14 cellular contexts compared by ENCODE assay signal in genomic region chr3:120560304-120561250, GRCh38. TPM values are rescaled to one million over a fixed set of nuclear protein-coding genes. Genes with fewer than 3 reads are reported as not detected.
DNase-seq lines count a peak whose midpoint lies in the region; ATAC-seq and TF ChIP-seq lines count a peak whose summit lies in the region.
"Had no signal": no experiment of that assay in that cellular context is flagged by ENCODE, and none has a peak within 500 bp of the region (broad histone marks: within the 10 kb centered on the region; RNA-seq: fewer than 3 reads in every experiment).

No MANE protein-coding gene starts in this region.

- H3K27ac Mint-ChIP-seq in stimulated activated naive CD8-positive, alpha-beta T cell treated with anti-CD3 and anti-CD28 coated beads, Interleukin-15, amount 100 ng/mL, for 72 hours, result no peak overlapping the region
- H3K27ac Mint-ChIP-seq in activated CD8-positive, alpha-beta T cell treated with anti-CD3 and anti-CD28 coated beads, Interleukin-2, amount 10 ng/mL, durations not matched to agents 7 days and 5 days, result no peak overlapping the region
- H3K27ac Mint-ChIP-seq: stimulated activated effector memory CD8-positive, alpha-beta T cell treated with anti-CD3 and anti-CD28 coated beads, Interleukin-12 subunit alpha, Interleukin-12 subunit beta, amount 100 ng/mL, for 72 hours had no signal

- H3K23ac ChIP-seq in neuronal stem cell (ENCODE audit: low read depth, low read length, poor library complexity), result no peak overlapping the region

- peak overlapping the region; percentile 48 for H3K4me2 ChIP-seq in neuronal stem cell (ENCODE audit: insufficient read depth, low read length, poor library complexity, severe bottlenecking)

- H3K79me1 ChIP-seq in neuronal stem cell (ENCODE audit: low read depth, low read length), result no peaks in the 10 kb centered on the region

- no peak overlapping the region for H2BK5ac ChIP-seq in neuronal stem cell (ENCODE audit: low read length)

- CTCF ChIA-PET in activated CD8-positive, alpha-beta T cell treated with anti-CD3 and anti-CD28 coated beads, Interleukin-2, amount 10 ng/mL, durations not matched to agents 7 days and 5 days (lab: Charles Lee), result interaction anchor here (0.6 to 5.9 kb wide), 18 partner anchors 14 to 507 kb away, joined by 3 to 65 read pairs (median 3); partner anchors contain the start of gene NDUFB4

- no peak for ATAC-seq in stimulated activated naive CD8-positive, alpha-beta T cell treated with anti-CD3 and anti-CD28 coated beads, Interleukin-15, amount 100 ng/mL, for 72 hours
- no peak for ATAC-seq in activated CD8-positive, alpha-beta T cell treated with anti-CD3 and anti-CD28 coated beads, Interleukin-2, amount 10 ng/mL, durations not matched to agents 7 days and 5 days

- no peaks in the 10 kb centered on the region for H3K27me3 ChIP-seq in esophagus muscularis mucosa
- H3K27me3 ChIP-seq in neuronal stem cell (ENCODE audit: control insufficient read depth in 3 of 3, insufficient read depth in 3 of 3, low read depth in 1 of 3, low read length in 3 of 3), result no peaks in the 10 kb centered on the region
- H3K27me3 ChIP-seq: body of pancreas, neutrophil had no signal

- H3K9ac ChIP-seq in neuronal stem cell (ENCODE audit: low read depth, low read length, poor library complexity), result no peak overlapping the region

- no peaks in the 10 kb centered on the region for H3K9me3 ChIP-seq in esophagus muscularis mucosa
- no peaks in the 10 kb centered on the region for H3K9me3 ChIP-seq in neuronal stem cell (replicated peaks in 1 of 2; ENCODE audit: control insufficient read depth in 2 of 2, insufficient read depth in 1 of 2, low read depth in 1 of 2, low read length in 2 of 2)
- H3K9me3 ChIP-seq: body of pancreas, neutrophil had no signal

- no peak overlapping the region for H3K18ac ChIP-seq in neuronal stem cell (ENCODE audit: low read length)

- peak overlapping the region; percentile 46 for H2BK12ac ChIP-seq in neuronal stem cell (ENCODE audit: low read length)

- H4K91ac ChIP-seq in neuronal stem cell (ENCODE audit: low read depth, low read length, poor library complexity), result no peak overlapping the region

- H2AFZ ChIP-seq in neuronal stem cell (ENCODE audit: low read length), result peak overlapping the region; percentile 85

- no peak for TF ChIP-seq POLR2A in esophagus muscularis mucosa (IDR thresholded peaks at IDR 0.05; ENCODE audit: low read depth)

- peaks cover 19% of the 10 kb centered on the region for H3K4me1 Mint-ChIP-seq in stimulated activated naive CD8-positive, alpha-beta T cell treated with anti-CD3 and anti-CD28 coated beads, Interleukin-15, amount 100 ng/mL, for 72 hours
- peaks cover 11% of the 10 kb centered on the region for H3K4me1 Mint-ChIP-seq in activated CD8-positive, alpha-beta T cell treated with anti-CD3 and anti-CD28 coated beads, Interleukin-2, amount 10 ng/mL, durations not matched to agents 7 days and 5 days (ENCODE audit: low read depth)

- H3K36me3 ChIP-seq in esophagus muscularis mucosa (no peaks in the 10 kb centered on the region), neuronal stem cell (replicated peaks in 1 of 2; ENCODE audit: control insufficient read depth in 2 of 2, insufficient read depth in 2 of 2, low read length in 2 of 2) (no peaks in the 10 kb centered on the region)
- H3K36me3 ChIP-seq: neutrophil, WERI-Rb-1 had no signal

- no peak overlapping the region for H2AK5ac ChIP-seq in neuronal stem cell (ENCODE audit: low read depth, low read length)

- H2BK120ac ChIP-seq in neuronal stem cell (ENCODE audit: low read depth, low read length), result no peak overlapping the region

- H3K4me3 ChIP-seq in esophagus muscularis mucosa (no peak overlapping the region), neuronal stem cell (ENCODE audit: low read length in 2 of 2) (no peak overlapping the region)
- H3K4me3 ChIP-seq: body of pancreas had no signal

- no peak overlapping the region for H3K4ac ChIP-seq in neuronal stem cell (ENCODE audit: low read length)

- POLR2A ChIA-PET in activated CD8-positive, alpha-beta T cell treated with anti-CD3 and anti-CD28 coated beads, Interleukin-2, amount 10 ng/mL, durations not matched to agents 7 days and 5 days (lab: Charles Lee), result interaction anchor here (0.6 kb wide), 1 partner anchor 317 kb away, joined by 3 read pairs; no protein-coding TSS in a partner anchor

- TF ChIP-seq CTCF in esophagus muscularis mucosa (IDR thresholded peaks at IDR 0.05), result no peak

- intact Hi-C loops in esophagus muscularis mucosa (cut with DNase I), result loop anchor here (2.0 to 10.0 kb wide), 2 partner anchors 184 to 234 kb away; partner anchors contain the start of genes GTF2E1 and RABL3

- no peak overlapping the region for H3K14ac ChIP-seq in neuronal stem cell (ENCODE audit: low read length)

- TF ChIP-seq EP300 in esophagus muscularis mucosa (IDR thresholded peaks at IDR 0.05), result no peak

- H2BK15ac ChIP-seq in neuronal stem cell (ENCODE audit: low read length), result no peak overlapping the region

- H3K27me3 Mint-ChIP-seq in stimulated activated naive CD8-positive, alpha-beta T cell treated with anti-CD3 and anti-CD28 coated beads, Interleukin-15, amount 100 ng/mL, for 72 hours, result peaks cover 19% of the 10 kb centered on the region
- H3K27me3 Mint-ChIP-seq in activated CD8-positive, alpha-beta T cell treated with anti-CD3 and anti-CD28 coated beads, Interleukin-2, amount 10 ng/mL, durations not matched to agents 7 days and 5 days (ENCODE audit: low read depth), result peaks cover 3% of the 10 kb centered on the region

- no peaks in the 10 kb centered on the region for H3K36me3 Mint-ChIP-seq in activated CD8-positive, alpha-beta T cell treated with anti-CD3 and anti-CD28 coated beads, Interleukin-2, amount 10 ng/mL, durations not matched to agents 7 days and 5 days (ENCODE audit: low read depth)
- H3K36me3 Mint-ChIP-seq: immature natural killer cell; stimulated activated effector memory CD8-positive, alpha-beta T cell treated with anti-CD3 and anti-CD28 coated beads, Interleukin-12 subunit alpha, Interleukin-12 subunit beta, amount 100 ng/mL, for 72 hours had no signal

- H3K27ac ChIP-seq in esophagus muscularis mucosa (replicated peaks in 1 of 4) (peak overlapping the region in 2 of 4 donors; percentile 21 to 84), neuronal stem cell (replicated peaks; ENCODE audit: low read length) (peak overlapping the region; percentile 90)
- H3K27ac ChIP-seq: epithelial cell of prostate had no signal

- 79% methylated on average over 12 of the region's 12 CpGs for WGBS in esophagus muscularis mucosa
- no CpG with 5 or more reads among the region's 12 CpGs for WGBS in neuronal stem cell (ENCODE audit: extremely low coverage in 2 of 2, insufficient read length in 2 of 2, insufficient replicate concordance in 1 of 2), 2 donors

- H3K4me3 Mint-ChIP-seq in stimulated activated naive CD8-positive, alpha-beta T cell treated with anti-CD3 and anti-CD28 coated beads, Interleukin-15, amount 100 ng/mL, for 72 hours, result no peak overlapping the region
- H3K4me3 Mint-ChIP-seq in activated CD8-positive, alpha-beta T cell treated with anti-CD3 and anti-CD28 coated beads, Interleukin-2, amount 10 ng/mL, durations not matched to agents 7 days and 5 days, result no peak overlapping the region

- H3K4me1 ChIP-seq in esophagus muscularis mucosa (peaks cover 32 to 54% (median 46%) of the 10 kb centered on the region in 4 donors), neuronal stem cell (ENCODE audit: control insufficient read depth in 2 of 2, insufficient read depth in 1 of 2, low read depth in 1 of 2, low read length in 2 of 2) (peaks cover 9 to 12% of the 10 kb centered on the region in 2 donors)

- DNase-seq in ELR (ENCODE audit: low read depth) (peak; percentile 76), NCI-H226 (peak; percentile 5), esophagus muscularis mucosa (ENCODE audit: extremely low spot score) (peak; percentile 60), neuronal stem cell (ENCODE audit: low spot score) (no peak), DMS153 treated with DMSO at 0.1 percent for 48 hours (lab: John Stamatoyannopoulos, UW; ENCODE audit: unreplicated experiment) (no peak), NCI-H1930 (lab: John Stamatoyannopoulos, UW) (no peak)
- no peak for DNase-seq in stimulated activated naive CD8-positive, alpha-beta T cell treated with anti-CD3 and anti-CD28 coated beads, Interleukin-15, amount 100 ng/mL, for 72 hours
- DNase-seq in activated CD8-positive, alpha-beta T cell treated with anti-CD3 and anti-CD28 coated beads, Interleukin-2, amount 10 ng/mL, durations not matched to agents 7 days and 5 days, result no peak

- H3K9me3 Mint-ChIP-seq in stimulated activated naive CD8-positive, alpha-beta T cell treated with anti-CD3 and anti-CD28 coated beads, Interleukin-15, amount 100 ng/mL, for 72 hours, result no peaks in the 10 kb centered on the region
- H3K9me3 Mint-ChIP-seq in activated CD8-positive, alpha-beta T cell treated with anti-CD3 and anti-CD28 coated beads, Interleukin-2, amount 10 ng/mL, durations not matched to agents 7 days and 5 days (ENCODE audit: insufficient read depth), result no peaks in the 10 kb centered on the region
- H3K9me3 Mint-ChIP-seq: immature natural killer cell; stimulated activated effector memory CD8-positive, alpha-beta T cell treated with anti-CD3 and anti-CD28 coated beads, Interleukin-12 subunit alpha, Interleukin-12 subunit beta, amount 100 ng/mL, for 72 hours had no signal

- H4K8ac ChIP-seq in neuronal stem cell (ENCODE audit: low read depth, low read length), result no peak overlapping the region

RNA-seq across cellular contexts. Expression of gene NDUFB4, which starts 35.6 kb away (rescaled TPM):
- total RNA-seq in esophagus muscularis mucosa, result 100 to 1,000 TPM; 142 to 333 (median 256) TPM
- polyA plus RNA-seq in neuronal stem cell (2013, experiment 1 of 2), result 562 TPM
- 576 TPM for polyA plus RNA-seq in neuronal stem cell (2013, experiment 2 of 2)
- total RNA-seq in activated CD8-positive, alpha-beta T cell treated with anti-CD3 and anti-CD28 coated beads, Interleukin-2, amount 10 ng/mL, durations not matched to agents 7 days and 5 days, result 100 to 1,000 TPM; 119 to 124 TPM

Comparison
In these comparisons a context has a peak if more than half of its experiments do, and no peak if none do; other contexts are left out.
1. DNase-seq: peak in ELR (single experiment), NCI-H226 (single experiment) and esophagus muscularis mucosa (single experiment); none in neuronal stem cell (single experiment), stimulated activated naive CD8-positive, alpha-beta T cell treated with anti-CD3 and anti-CD28 coated beads, Interleukin-15, amount 100 ng/mL, for 72 hours (0 of 2), DMS153 treated with DMSO at 0.1 percent for 48 hours (single experiment), activated CD8-positive, alpha-beta T cell treated with anti-CD3 and anti-CD28 coated beads, Interleukin-2, amount 10 ng/mL, durations not matched to agents 7 days and 5 days (single experiment) and NCI-H1930 (0 of 2).